In the genomic region with DNA sequence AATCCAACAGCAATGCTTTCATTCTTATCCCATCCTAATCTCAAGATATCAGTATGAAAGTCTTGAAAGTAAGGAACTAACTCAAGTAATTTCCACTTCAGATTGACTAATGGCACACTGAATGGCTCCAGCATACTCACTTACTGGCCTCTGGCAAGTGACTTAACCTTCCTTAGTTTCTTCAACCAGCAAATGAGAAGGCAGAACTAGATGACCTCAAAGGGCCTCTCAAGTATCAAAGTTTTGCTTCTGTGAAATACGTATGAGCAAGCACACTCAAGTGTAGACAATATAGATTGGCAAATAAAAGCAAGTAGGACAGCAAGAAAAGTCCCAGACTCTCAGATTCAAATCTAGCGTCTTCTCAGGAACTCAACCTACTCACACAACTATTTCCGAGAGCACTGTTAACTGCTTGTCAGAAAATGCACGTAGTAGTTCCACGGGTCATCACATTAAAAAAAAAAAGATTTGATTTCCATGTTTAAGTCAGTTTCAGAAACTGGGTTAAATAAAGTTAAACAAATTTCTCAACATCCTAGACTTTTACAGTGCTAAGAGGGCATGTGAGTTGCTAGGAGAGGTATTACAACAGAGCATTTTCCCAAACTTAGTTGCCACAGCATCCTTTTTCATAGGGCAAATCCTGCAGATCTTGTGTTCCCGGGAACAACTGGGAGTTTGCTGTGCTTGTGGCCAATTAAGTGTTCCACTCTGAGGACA, we compare ENCODE assay signal across 9 cellular contexts.
DNase-seq lines count a peak whose midpoint lies in the region; ATAC-seq, FAIRE-seq and TF ChIP-seq lines count a peak whose summit lies in the region.
"Had no signal": no experiment of that assay in that cellular context is flagged by ENCODE, and none has a peak within 500 bp of the region (broad histone marks: within the 10 kb centered on the region; RNA-seq: fewer than 3 reads in every experiment).

No MANE protein-coding gene starts in this region.

- H3K9ac ChIP-seq in keratinocyte (ENCODE audit: control insufficient read depth, extremely low read depth, insufficient read depth, low read length) = no peak overlapping the region

- H3K4me3 ChIP-seq in keratinocyte (ENCODE audit: control insufficient read depth in 2 of 3, extremely low read depth in 1 of 3, insufficient read depth in 2 of 3, low read depth in 1 of 3, low read length in 3 of 3) = no peak overlapping the region

- FAIRE-seq in keratinocyte (lab: Jason Lieb, UNC) = no peak
- FAIRE-seq: islet of Langerhans had no signal

- no peaks in the 10 kb centered on the region for H3K27me3 Mint-ChIP-seq in activated CD4-positive, alpha-beta memory T cell treated with anti-CD3 and anti-CD28 coated beads, Interleukin-2, amount 10 ng/mL, durations not matched to agents 7 days and 5 days

- H3K36me3 ChIP-seq in keratinocyte (ENCODE audit: control insufficient read depth in 2 of 2, extremely low read depth in 1 of 2, insufficient read depth in 2 of 2, low read length in 2 of 2) = no peaks in the 10 kb centered on the region

- peak overlapping the region; percentile 42 for H3K27ac ChIP-seq in keratinocyte (ENCODE audit: control insufficient read depth, insufficient read depth, low read length)

- POLR2A ChIA-PET in activated CD4-positive, alpha-beta memory T cell treated with anti-CD3 and anti-CD28 coated beads, Interleukin-2, amount 10 ng/mL, durations not matched to agents 7 days and 5 days (lab: Charles Lee) = interaction anchor here (0.7 to 9.1 kb wide), 12 partner anchors 10 to 116 kb away, joined by 3 to 127 read pairs (median 10); no protein-coding TSS in a partner anchor

- H3K9me3 Mint-ChIP-seq in activated CD4-positive, alpha-beta memory T cell treated with anti-CD3 and anti-CD28 coated beads, Interleukin-2, amount 10 ng/mL, durations not matched to agents 7 days and 5 days = no peaks in the 10 kb centered on the region

- ATAC-seq in HG02798 (IDR thresholded peaks at IDR 0.05; ENCODE audit: poor library complexity, unreplicated experiment) = no peak

- no peak for TF ChIP-seq CTCF in keratinocyte (optimal IDR thresholded peaks at IDR 0.05 in 1 of 3, IDR thresholded peaks at IDR 0.05 in 1 of 3, conservative IDR thresholded peaks at IDR 0.05 in 1 of 3; ENCODE audit: extremely low read depth in 1 of 3, insufficient read depth in 2 of 3, low read length in 3 of 3)

- peak overlapping the region; percentile 25 for H3K4me2 ChIP-seq in keratinocyte (ENCODE audit: control insufficient read depth, extremely low read depth, insufficient read depth, low read depth, low read length)

- peaks cover 85% of the 10 kb centered on the region for H3K4me1 Mint-ChIP-seq in activated CD4-positive, alpha-beta memory T cell treated with anti-CD3 and anti-CD28 coated beads, Interleukin-2, amount 10 ng/mL, durations not matched to agents 7 days and 5 days

- dilution Hi-C loops in keratinocyte (cut with MboI; ENCODE audit: extremely low pct_ligation_motif_present, low sequenced_read_pairs) = no loop called here

- H3K9me3 ChIP-seq in keratinocyte (ENCODE audit: control insufficient read depth, low read depth, low read length) = no peaks in the 10 kb centered on the region

- no peaks in the 10 kb centered on the region for H4K20me1 ChIP-seq in keratinocyte (ENCODE audit: control insufficient read depth, extremely low read depth, insufficient read depth, low read length)

- peak; percentile 52 for DNase-seq in stimulated activated CD4-positive, alpha-beta T cell treated with anti-CD3 and anti-CD28 coated beads, Interleukin-4, amount 100 ng/mL, for 24 hours
- no peak for DNase-seq in stimulated activated CD4-positive, alpha-beta T cell treated with anti-CD3 and anti-CD28 coated beads, Interleukin-2, amount 100 ng/mL, for 48 hours
- DNase-seq in activated CD4-positive, alpha-beta memory T cell treated with anti-CD3 and anti-CD28 coated beads, Interleukin-2, amount 10 ng/mL, durations not matched to agents 7 days and 5 days = no peak
- DNase-seq in keratinocyte (ENCODE audit: low read depth, low spot score) (no peak), NCI-H2107 (lab: John Stamatoyannopoulos, UW) (no peak), HT-29 (ENCODE audit: low spot score) (no peak), islet precursor cell (no peak)

- H3K4me3 Mint-ChIP-seq in activated CD4-positive, alpha-beta memory T cell treated with anti-CD3 and anti-CD28 coated beads, Interleukin-2, amount 10 ng/mL, durations not matched to agents 7 days and 5 days = peak overlapping the region; percentile 57

- H3K9me1 ChIP-seq in keratinocyte (ENCODE audit: control insufficient read depth, extremely low read depth, insufficient read depth, low read length) = no peaks in the 10 kb centered on the region

- peaks cover 20% of the 10 kb centered on the region for H3K36me3 Mint-ChIP-seq in activated CD4-positive, alpha-beta memory T cell treated with anti-CD3 and anti-CD28 coated beads, Interleukin-2, amount 10 ng/mL, durations not matched to agents 7 days and 5 days (ENCODE audit: low read depth)

- CTCF ChIA-PET in activated CD4-positive, alpha-beta memory T cell treated with anti-CD3 and anti-CD28 coated beads, Interleukin-2, amount 10 ng/mL, durations not matched to agents 7 days and 5 days (lab: Charles Lee) = interaction anchor here (0.7 to 2.1 kb wide), 4 partner anchors 15 to 72 kb away, joined by 3 to 8 read pairs (median 4); no protein-coding TSS in a partner anchor

- peak overlapping the region; percentile 81 for H3K27ac Mint-ChIP-seq in activated CD4-positive, alpha-beta memory T cell treated with anti-CD3 and anti-CD28 coated beads, Interleukin-2, amount 10 ng/mL, durations not matched to agents 7 days and 5 days

- peaks cover 12% of the 10 kb centered on the region for H3K79me2 ChIP-seq in keratinocyte (ENCODE audit: control insufficient read depth, insufficient read depth, low read length)

- H3K4me1 ChIP-seq in keratinocyte (ENCODE audit: control insufficient read depth, extremely low read depth, insufficient read depth, low read length) = peaks cover 64% of the 10 kb centered on the region

- H2AFZ ChIP-seq in keratinocyte (ENCODE audit: control insufficient read depth, low read length) = no peak overlapping the region

- no peaks in the 10 kb centered on the region for H3K27me3 ChIP-seq in keratinocyte (ENCODE audit: control insufficient read depth, extremely low read depth, insufficient read depth, low read length)
